ENCODE assay signal across 19 cellular contexts in genomic region chr14:68611611-68612010, GRCh38.
DNase-seq lines count a peak whose midpoint lies in the region; ATAC-seq and TF ChIP-seq lines count a peak whose summit lies in the region.
"Had no signal": no experiment of that assay in that cellular context is flagged by ENCODE, and none has a peak within 500 bp of the region (broad histone marks: within the 10 kb centered on the region; RNA-seq: fewer than 3 reads in every experiment).

No MANE protein-coding gene starts in this region.

- no peaks in the 10 kb centered on the region for H3K4me1 Mint-ChIP-seq in nephron
- H3K4me1 Mint-ChIP-seq: activated B cell treated with CpG ODN at 0.5 μM for 24 hours had no signal

- H3K36me3 Mint-ChIP-seq in nephron (ENCODE audit: low read depth) = peaks cover 27% of the 10 kb centered on the region

- H3K4me1 ChIP-seq in SJCRH30 (peaks cover 46% of the 10 kb centered on the region), stomach smooth muscle (ENCODE audit: control insufficient read depth, insufficient read depth, low read length) (peaks cover 42% of the 10 kb centered on the region), MM.1S (ENCODE audit: low read length) (no peaks in the 10 kb centered on the region)

- DNase-seq in SJCRH30 = no peak
- no peak for DNase-seq in HuH-7.5 (ENCODE audit: low spot score)
- no peak for DNase-seq in MM.1S
- DNase-seq in D341Med (ENCODE audit: low spot score) = no peak
- DNase-seq: activated B cell treated with CpG ODN at 0.5 μM for 24 hours; activated CD8-positive, alpha-beta memory T cell treated with anti-CD3 and anti-CD28 coated beads for 24 hours; activated naive CD8-positive, alpha-beta T cell treated with anti-CD3 and anti-CD28 coated beads for 36 hours; CD4-positive, alpha-beta memory T cell; DND-41; effector CD8-positive, alpha-beta T cell; islet precursor cell; PC-3; stimulated activated CD4-positive, alpha-beta T cell treated with anti-CD3 and anti-CD28 coated beads, Interleukin-4, amount 100 ng/mL, for 4 hours; T-helper 2 cell had no signal

- H3F3A ChIP-seq in MM.1S (ENCODE audit: insufficient read depth, low read length) = no peaks in the 10 kb centered on the region

- no peak overlapping the region for H3K4me3 ChIP-seq in SJCRH30
- H3K4me3 ChIP-seq in stomach smooth muscle (ENCODE audit: low read length in 2 of 2) = no peak overlapping the region
- no peak overlapping the region for H3K4me3 ChIP-seq in MM.1S (ENCODE audit: low read length)
- H3K4me3 ChIP-seq: skin epidermis had no signal

- peak overlapping the region; percentile 77 for H3K27ac ChIP-seq in SJCRH30
- peak overlapping the region; percentile 53 for H3K27ac ChIP-seq in stomach smooth muscle (ENCODE audit: low read length)
- no peak overlapping the region for H3K27ac ChIP-seq in MM.1S (ENCODE audit: low read length)

- H3K27me3 Mint-ChIP-seq in nephron (ENCODE audit: low read depth) = no peaks in the 10 kb centered on the region
- H3K27me3 Mint-ChIP-seq: activated B cell treated with CpG ODN at 0.5 μM for 24 hours; activated naive CD8-positive, alpha-beta T cell treated with anti-CD3 and anti-CD28 coated beads for 36 hours; CD4-positive, alpha-beta memory T cell had no signal

- H2AFZ ChIP-seq in MM.1S (ENCODE audit: low read length) = no peak overlapping the region

- H4K20me1 ChIP-seq in MM.1S (ENCODE audit: insufficient read depth, low read length) = no peaks in the 10 kb centered on the region

- no peak overlapping the region for H3K27ac Mint-ChIP-seq in nephron
- H3K27ac Mint-ChIP-seq: activated B cell treated with CpG ODN at 0.5 μM for 24 hours; activated naive CD8-positive, alpha-beta T cell treated with anti-CD3 and anti-CD28 coated beads for 36 hours; CD4-positive, alpha-beta memory T cell had no signal

- peaks cover 27% of the 10 kb centered on the region for H3K9me3 Mint-ChIP-seq in nephron

- H3K36me3 ChIP-seq in SJCRH30 (no peaks in the 10 kb centered on the region), stomach smooth muscle (ENCODE audit: control insufficient read depth in 2 of 2, insufficient read depth in 2 of 2, low read length in 2 of 2) (no peaks in the 10 kb centered on the region), MM.1S (replicated peaks; ENCODE audit: insufficient read depth, low read length) (no peaks in the 10 kb centered on the region)

- ATAC-seq in esophagus mucosa = peak; percentile 30
- ATAC-seq in HG03378 (IDR thresholded peaks at IDR 0.05; ENCODE audit: unreplicated experiment) = no peak
- ATAC-seq: PC-3 had no signal

- no peaks in the 10 kb centered on the region for H3K27me3 ChIP-seq in SJCRH30
- no peaks in the 10 kb centered on the region for H3K27me3 ChIP-seq in stomach smooth muscle (ENCODE audit: control insufficient read depth in 1 of 2, insufficient read depth in 2 of 2, low read length in 2 of 2)
- no peaks in the 10 kb centered on the region for H3K27me3 ChIP-seq in MM.1S (replicated peaks; ENCODE audit: insufficient read depth, low read length)

- H3K4me3 Mint-ChIP-seq in nephron = peak overlapping the region in 2 of 3 experiments; percentile 0 to 27
- H3K4me3 Mint-ChIP-seq: activated B cell treated with CpG ODN at 0.5 μM for 24 hours; activated naive CD8-positive, alpha-beta T cell treated with anti-CD3 and anti-CD28 coated beads for 36 hours; CD4-positive, alpha-beta memory T cell had no signal

- H3K9me3 ChIP-seq in SJCRH30 (replicated peaks) (peaks cover 18% of the 10 kb centered on the region), stomach smooth muscle (ENCODE audit: control insufficient read depth in 2 of 2, low read length in 2 of 2) (peaks cover 0 to 4% of the 10 kb centered on the region in 2 donors), MM.1S (replicated peaks; ENCODE audit: insufficient read depth, low read length) (no peaks in the 10 kb centered on the region)

- H3K79me2 ChIP-seq in MM.1S (ENCODE audit: low read length) = no peaks in the 10 kb centered on the region

- no peak overlapping the region for H3K4me2 ChIP-seq in MM.1S (ENCODE audit: low read depth, low read length)

- no peaks in the 10 kb centered on the region for H3K9me2 ChIP-seq in MM.1S (replicated peaks; ENCODE audit: insufficient read depth, low read length)

- H3K9ac ChIP-seq in stomach smooth muscle (ENCODE audit: low read length in 2 of 2) (no peak overlapping the region), MM.1S (ENCODE audit: low read length) (no peak overlapping the region)

- TF ChIP-seq CTCF in nephron (IDR thresholded peaks at IDR 0.05; ENCODE audit: unreplicated experiment in 3 of 3) = no peak
- TF ChIP-seq CTCF in MM.1S (IDR thresholded peaks at IDR 0.05; ENCODE audit: low read length) = no peak
